ENCODE assay signal across 1 cellular context in the genomic region with DNA sequence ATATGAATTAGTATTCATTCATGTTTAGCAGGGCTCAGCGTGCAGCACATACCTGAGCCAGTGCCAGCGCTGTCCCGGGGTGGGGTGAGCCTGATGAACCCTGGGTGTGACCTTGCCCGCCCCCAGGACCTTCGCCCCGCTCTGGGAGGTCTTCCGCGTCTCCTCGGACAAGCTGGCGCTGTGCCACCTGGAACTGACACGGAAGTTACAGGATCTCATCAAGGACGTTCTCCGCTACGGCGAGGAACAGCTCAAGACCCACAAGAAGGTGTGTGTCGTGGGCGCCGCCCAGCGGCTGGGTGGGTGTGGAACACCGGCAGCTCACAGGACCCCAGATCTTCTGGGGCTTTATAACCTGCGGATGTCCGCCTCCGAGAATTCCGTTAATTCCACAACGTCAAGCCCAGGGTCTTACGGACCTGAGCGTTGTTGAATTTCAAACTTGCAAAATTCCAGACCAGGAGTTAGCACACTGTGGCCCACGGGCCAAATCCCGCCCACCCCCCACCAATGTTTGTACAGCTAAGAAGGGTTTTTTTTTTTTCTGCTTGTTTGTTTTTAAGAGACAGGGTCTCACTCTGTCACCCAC.
TF ChIP-seq lines count a peak whose summit lies in the region.

No MANE protein-coding gene starts in this region.

TF ChIP-seq in HepG2, 621 proteins besides CTCF, POLR2A, EP300 and RAD21 (continued from another document and continues in another):
- TF ChIP-seq ZNF720 (CRISPR knock-in tag; IDR thresholded peaks at IDR 0.05): no peak
- TF ChIP-seq, protein P1, sequence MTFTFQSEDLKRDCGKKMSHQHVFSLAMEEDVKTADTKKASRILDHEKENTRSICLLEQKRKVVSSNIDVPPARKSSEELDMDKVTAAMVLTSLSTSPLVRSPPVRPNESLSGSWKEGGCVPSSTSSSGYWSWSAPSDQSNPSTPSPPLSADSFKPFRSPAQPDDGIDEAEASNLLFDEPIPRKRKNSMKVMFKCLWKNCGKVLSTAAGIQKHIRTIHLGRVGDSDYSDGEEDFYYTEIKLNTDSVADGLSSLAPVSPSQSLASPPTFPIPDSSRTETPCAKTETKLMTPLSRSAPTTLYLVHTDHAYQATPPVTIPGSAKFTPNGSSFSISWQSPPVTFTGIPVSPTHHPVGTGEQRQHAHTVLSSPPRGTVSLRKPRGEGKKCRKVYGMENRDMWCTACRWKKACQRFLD (CRISPR knock-in tag; IDR thresholded peaks at IDR 0.05; ENCODE audit: borderline replicate concordance): no peak
- TF ChIP-seq, protein P2, sequence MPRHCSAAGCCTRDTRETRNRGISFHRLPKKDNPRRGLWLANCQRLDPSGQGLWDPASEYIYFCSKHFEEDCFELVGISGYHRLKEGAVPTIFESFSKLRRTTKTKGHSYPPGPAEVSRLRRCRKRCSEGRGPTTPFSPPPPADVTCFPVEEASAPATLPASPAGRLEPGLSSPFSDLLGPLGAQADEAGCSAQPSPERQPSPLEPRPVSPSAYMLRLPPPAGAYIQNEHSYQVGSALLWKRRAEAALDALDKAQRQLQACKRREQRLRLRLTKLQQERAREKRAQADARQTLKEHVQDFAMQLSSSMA (CRISPR knock-in tag; IDR thresholded peaks at IDR 0.05): 0 out of 2 replicates have a peak, but pooled peaks have one; percentile 60
- no peak for TF ChIP-seq PHF20 (CRISPR knock-in tag; IDR thresholded peaks at IDR 0.05)
- no peak for TF ChIP-seq RBFOX2 (IDR thresholded peaks at IDR 0.05; ENCODE audit: low read depth, low read length)
- TF ChIP-seq, protein P3, sequence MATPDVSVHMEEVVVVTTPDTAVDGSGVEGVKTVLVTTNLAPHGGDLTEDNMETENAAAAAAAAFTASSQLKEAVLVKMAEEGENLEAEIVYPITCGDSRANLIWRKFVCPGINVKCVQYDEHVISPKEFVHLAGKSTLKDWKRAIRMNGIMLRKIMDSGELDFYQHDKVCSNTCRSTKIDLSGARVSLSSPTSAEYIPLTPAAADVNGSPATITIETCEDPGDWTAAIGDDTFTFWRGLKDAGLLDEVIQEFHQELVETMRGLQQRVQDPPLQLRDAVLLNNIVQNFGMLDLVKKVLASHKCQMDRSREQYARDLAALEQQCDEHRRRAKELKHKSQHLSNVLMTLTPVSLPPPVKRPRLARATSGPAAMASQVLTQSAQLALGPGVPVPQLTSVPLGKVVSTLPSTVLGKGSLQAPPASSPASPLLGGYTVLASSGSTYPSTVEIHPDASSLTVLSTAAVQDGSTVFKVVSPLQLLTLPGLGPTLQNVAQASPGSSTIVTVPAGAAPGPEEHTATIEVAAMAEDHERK (CRISPR knock-in tag; IDR thresholded peaks at IDR 0.05; ENCODE audit: low read depth): no peak
- no peak for TF ChIP-seq RARG (CRISPR knock-in tag; IDR thresholded peaks at IDR 0.05; ENCODE audit: low read depth)
- TF ChIP-seq, protein P4, sequence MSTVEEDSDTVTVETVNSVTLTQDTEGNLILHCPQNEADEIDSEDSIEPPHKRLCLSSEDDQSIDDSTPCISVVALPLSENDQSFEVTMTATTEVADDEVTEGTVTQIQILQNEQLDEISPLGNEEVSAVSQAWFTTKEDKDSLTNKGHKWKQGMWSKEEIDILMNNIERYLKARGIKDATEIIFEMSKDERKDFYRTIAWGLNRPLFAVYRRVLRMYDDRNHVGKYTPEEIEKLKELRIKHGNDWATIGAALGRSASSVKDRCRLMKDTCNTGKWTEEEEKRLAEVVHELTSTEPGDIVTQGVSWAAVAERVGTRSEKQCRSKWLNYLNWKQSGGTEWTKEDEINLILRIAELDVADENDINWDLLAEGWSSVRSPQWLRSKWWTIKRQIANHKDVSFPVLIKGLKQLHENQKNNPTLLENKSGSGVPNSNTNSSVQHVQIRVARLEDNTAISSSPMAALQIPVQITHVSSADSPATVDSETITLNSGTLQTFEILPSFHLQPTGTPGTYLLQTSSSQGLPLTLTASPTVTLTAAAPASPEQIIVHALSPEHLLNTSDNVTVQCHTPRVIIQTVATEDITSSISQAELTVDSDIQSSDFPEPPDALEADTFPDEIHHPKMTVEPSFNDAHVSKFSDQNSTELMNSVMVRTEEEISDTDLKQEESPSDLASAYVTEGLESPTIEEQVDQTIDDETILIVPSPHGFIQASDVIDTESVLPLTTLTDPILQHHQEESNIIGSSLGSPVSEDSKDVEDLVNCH (CRISPR knock-in tag; IDR thresholded peaks at IDR 0.05): no peak
- no peak for TF ChIP-seq KAT2B (IDR thresholded peaks at IDR 0.05; ENCODE audit: borderline replicate concordance, low read depth, low read length)
- TF ChIP-seq HNRNPUL1 (IDR thresholded peaks at IDR 0.05; ENCODE audit: low read depth, low read length): no peak
- TF ChIP-seq ZBTB20 (CRISPR knock-in tag; IDR thresholded peaks at IDR 0.05; ENCODE audit: borderline replicate concordance, low read depth): no peak
- no peak; the same call in 1 of the 2 replicates for TF ChIP-seq ZBTB38 (CRISPR knock-in tag; IDR thresholded peaks at IDR 0.05)
- TF ChIP-seq NAIF1 (CRISPR knock-in tag; IDR thresholded peaks at IDR 0.05; ENCODE audit: borderline replicate concordance): no peak
- no peak for TF ChIP-seq TCF7L2 (IDR thresholded peaks at IDR 0.05; ENCODE audit: low read depth, low read length)
- TF ChIP-seq GABPA (IDR thresholded peaks at IDR 0.05; ENCODE audit: low read depth, low read length): no peak
- peak; percentile 59 for TF ChIP-seq GABPA (CRISPR knock-in tag; IDR thresholded peaks at IDR 0.05; ENCODE audit: low read depth)
- no peak for TF ChIP-seq ZSCAN30 (CRISPR knock-in tag; IDR thresholded peaks at IDR 0.05)
- peak; percentile 83 to 84 for TF ChIP-seq NR2F1 (CRISPR knock-in tag; IDR thresholded peaks at IDR 0.05)
- TF ChIP-seq KDM2A (CRISPR knock-in tag; IDR thresholded peaks at IDR 0.05; ENCODE audit: borderline replicate concordance, low read depth): peak; percentile 76; the same call in 1 of the 2 replicates
- TF ChIP-seq MIER2 (CRISPR knock-in tag; IDR thresholded peaks at IDR 0.05): peak; percentile 76
- no peak for TF ChIP-seq ARNT2 (CRISPR knock-in tag; IDR thresholded peaks at IDR 0.05; ENCODE audit: low read depth)
- no peak for TF ChIP-seq MAF1 (CRISPR knock-in tag; IDR thresholded peaks at IDR 0.05; ENCODE audit: borderline replicate concordance)
- peak; percentile 57 for TF ChIP-seq THAP11 (CRISPR knock-in tag; IDR thresholded peaks at IDR 0.05)
- no peak for TF ChIP-seq NPAS2 (CRISPR knock-in tag; IDR thresholded peaks at IDR 0.05; ENCODE audit: borderline replicate concordance)
- TF ChIP-seq, protein P5, sequence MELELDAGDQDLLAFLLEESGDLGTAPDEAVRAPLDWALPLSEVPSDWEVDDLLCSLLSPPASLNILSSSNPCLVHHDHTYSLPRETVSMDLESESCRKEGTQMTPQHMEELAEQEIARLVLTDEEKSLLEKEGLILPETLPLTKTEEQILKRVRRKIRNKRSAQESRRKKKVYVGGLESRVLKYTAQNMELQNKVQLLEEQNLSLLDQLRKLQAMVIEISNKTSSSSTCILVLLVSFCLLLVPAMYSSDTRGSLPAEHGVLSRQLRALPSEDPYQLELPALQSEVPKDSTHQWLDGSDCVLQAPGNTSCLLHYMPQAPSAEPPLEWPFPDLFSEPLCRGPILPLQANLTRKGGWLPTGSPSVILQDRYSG (CRISPR knock-in tag; IDR thresholded peaks at IDR 0.05): peak; percentile 71; the same call in 1 of the 2 replicates
- TF ChIP-seq U2AF2 (IDR thresholded peaks at IDR 0.05; ENCODE audit: low read depth, low read length): no peak
- TF ChIP-seq CEBPB (IDR thresholded peaks at IDR 0.05; ENCODE audit: borderline replicate concordance, low read depth, low read length): no peak
- TF ChIP-seq, protein P6, sequence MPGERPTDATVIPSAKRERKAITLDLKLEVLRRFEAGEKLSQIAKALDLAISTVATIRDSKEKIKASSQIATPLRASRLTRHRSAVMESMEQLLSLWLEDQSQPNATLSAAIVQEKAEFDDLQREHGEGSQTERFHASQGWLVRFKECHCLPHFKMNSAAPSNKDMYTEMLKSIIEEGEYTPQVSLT (CRISPR knock-in tag; IDR thresholded peaks at IDR 0.05; ENCODE audit: borderline replicate concordance, low read depth): no peak
- no peak for TF ChIP-seq ZNF251 (CRISPR knock-in tag; IDR thresholded peaks at IDR 0.05)
- TF ChIP-seq ATAD3A (CRISPR knock-in tag; IDR thresholded peaks at IDR 0.05): no peak
- no peak for TF ChIP-seq SOX13 (IDR thresholded peaks at IDR 0.05)
- no peak for TF ChIP-seq SOX13 (CRISPR knock-in tag; conservative IDR thresholded peaks at IDR 0.05 in 1 of 2, IDR thresholded peaks at IDR 0.05 in 1 of 2)
- TF ChIP-seq, protein P7, sequence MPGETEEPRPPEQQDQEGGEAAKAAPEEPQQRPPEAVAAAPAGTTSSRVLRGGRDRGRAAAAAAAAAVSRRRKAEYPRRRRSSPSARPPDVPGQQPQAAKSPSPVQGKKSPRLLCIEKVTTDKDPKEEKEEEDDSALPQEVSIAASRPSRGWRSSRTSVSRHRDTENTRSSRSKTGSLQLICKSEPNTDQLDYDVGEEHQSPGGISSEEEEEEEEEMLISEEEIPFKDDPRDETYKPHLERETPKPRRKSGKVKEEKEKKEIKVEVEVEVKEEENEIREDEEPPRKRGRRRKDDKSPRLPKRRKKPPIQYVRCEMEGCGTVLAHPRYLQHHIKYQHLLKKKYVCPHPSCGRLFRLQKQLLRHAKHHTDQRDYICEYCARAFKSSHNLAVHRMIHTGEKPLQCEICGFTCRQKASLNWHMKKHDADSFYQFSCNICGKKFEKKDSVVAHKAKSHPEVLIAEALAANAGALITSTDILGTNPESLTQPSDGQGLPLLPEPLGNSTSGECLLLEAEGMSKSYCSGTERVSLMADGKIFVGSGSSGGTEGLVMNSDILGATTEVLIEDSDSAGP (CRISPR knock-in tag; IDR thresholded peaks at IDR 0.05; ENCODE audit: borderline replicate concordance): peak; percentile 93
- TF ChIP-seq, protein P8, sequence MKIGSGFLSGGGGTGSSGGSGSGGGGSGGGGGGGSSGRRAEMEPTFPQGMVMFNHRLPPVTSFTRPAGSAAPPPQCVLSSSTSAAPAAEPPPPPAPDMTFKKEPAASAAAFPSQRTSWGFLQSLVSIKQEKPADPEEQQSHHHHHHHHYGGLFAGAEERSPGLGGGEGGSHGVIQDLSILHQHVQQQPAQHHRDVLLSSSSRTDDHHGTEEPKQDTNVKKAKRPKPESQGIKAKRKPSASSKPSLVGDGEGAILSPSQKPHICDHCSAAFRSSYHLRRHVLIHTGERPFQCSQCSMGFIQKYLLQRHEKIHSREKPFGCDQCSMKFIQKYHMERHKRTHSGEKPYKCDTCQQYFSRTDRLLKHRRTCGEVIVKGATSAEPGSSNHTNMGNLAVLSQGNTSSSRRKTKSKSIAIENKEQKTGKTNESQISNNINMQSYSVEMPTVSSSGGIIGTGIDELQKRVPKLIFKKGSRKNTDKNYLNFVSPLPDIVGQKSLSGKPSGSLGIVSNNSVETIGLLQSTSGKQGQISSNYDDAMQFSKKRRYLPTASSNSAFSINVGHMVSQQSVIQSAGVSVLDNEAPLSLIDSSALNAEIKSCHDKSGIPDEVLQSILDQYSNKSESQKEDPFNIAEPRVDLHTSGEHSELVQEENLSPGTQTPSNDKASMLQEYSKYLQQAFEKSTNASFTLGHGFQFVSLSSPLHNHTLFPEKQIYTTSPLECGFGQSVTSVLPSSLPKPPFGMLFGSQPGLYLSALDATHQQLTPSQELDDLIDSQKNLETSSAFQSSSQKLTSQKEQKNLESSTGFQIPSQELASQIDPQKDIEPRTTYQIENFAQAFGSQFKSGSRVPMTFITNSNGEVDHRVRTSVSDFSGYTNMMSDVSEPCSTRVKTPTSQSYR (CRISPR knock-in tag; IDR thresholded peaks at IDR 0.05; ENCODE audit: borderline replicate concordance): no peak
- TF ChIP-seq ZNF3 (CRISPR knock-in tag; IDR thresholded peaks at IDR 0.05): no peak
- no peak for TF ChIP-seq ZNF484 (CRISPR knock-in tag; IDR thresholded peaks at IDR 0.05; ENCODE audit: borderline replicate concordance, low read depth)
- TF ChIP-seq, protein P9, sequence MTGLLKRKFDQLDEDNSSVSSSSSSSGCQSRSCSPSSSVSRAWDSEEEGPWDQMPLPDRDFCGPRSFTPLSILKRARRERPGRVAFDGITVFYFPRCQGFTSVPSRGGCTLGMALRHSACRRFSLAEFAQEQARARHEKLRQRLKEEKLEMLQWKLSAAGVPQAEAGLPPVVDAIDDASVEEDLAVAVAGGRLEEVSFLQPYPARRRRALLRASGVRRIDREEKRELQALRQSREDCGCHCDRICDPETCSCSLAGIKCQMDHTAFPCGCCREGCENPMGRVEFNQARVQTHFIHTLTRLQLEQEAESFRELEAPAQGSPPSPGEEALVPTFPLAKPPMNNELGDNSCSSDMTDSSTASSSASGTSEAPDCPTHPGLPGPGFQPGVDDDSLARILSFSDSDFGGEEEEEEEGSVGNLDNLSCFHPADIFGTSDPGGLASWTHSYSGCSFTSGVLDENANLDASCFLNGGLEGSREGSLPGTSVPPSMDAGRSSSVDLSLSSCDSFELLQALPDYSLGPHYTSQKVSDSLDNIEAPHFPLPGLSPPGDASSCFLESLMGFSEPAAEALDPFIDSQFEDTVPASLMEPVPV (CRISPR knock-in tag; IDR thresholded peaks at IDR 0.05): peak; percentile 53; the same call in 1 of the 2 replicates
- no peak for TF ChIP-seq ZEB1 (IDR thresholded peaks at IDR 0.05; ENCODE audit: insufficient replicate concordance, low read depth)
- TF ChIP-seq, protein P10, sequence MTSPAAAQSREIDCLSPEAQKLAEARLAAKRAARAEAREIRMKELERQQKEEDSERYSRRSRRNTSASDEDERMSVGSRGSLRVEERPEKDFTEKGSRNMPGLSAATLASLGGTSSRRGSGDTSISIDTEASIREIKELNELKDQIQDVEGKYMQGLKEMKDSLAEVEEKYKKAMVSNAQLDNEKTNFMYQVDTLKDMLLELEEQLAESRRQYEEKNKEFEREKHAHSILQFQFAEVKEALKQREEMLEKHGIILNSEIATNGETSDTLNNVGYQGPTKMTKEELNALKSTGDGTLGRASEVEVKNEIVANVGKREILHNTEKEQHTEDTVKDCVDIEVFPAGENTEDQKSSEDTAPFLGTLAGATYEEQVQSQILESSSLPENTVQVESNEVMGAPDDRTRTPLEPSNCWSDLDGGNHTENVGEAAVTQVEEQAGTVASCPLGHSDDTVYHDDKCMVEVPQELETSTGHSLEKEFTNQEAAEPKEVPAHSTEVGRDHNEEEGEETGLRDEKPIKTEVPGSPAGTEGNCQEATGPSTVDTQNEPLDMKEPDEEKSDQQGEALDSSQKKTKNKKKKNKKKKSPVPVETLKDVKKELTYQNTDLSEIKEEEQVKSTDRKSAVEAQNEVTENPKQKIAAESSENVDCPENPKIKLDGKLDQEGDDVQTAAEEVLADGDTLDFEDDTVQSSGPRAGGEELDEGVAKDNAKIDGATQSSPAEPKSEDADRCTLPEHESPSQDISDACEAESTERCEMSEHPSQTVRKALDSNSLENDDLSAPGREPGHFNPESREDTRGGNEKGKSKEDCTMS (CRISPR knock-in tag; conservative IDR thresholded peaks at IDR 0.05): no peak
- TF ChIP-seq CBFB (CRISPR knock-in tag; IDR thresholded peaks at IDR 0.05): no peak
- TF ChIP-seq, protein P11, sequence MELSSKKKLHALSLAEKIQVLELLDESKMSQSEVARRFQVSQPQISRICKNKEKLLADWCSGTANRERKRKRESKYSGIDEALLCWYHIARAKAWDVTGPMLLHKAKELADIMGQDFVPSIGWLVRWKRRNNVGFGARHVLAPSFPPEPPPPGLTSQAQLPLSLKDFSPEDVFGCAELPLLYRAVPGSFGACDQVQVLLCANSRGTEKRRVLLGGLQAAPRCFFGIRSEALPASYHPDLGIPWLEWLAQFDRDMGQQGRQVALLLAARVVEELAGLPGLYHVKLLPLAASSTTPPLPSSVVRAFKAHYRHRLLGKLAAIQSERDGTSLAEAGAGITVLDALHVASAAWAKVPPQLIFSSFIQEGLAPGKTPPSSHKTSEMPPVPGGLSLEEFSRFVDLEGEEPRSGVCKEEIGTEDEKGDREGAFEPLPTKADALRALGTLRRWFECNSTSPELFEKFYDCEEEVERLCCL (CRISPR knock-in tag; IDR thresholded peaks at IDR 0.05; ENCODE audit: borderline replicate concordance): no peak
